Comparison of ENCODE assay signal across 17 cellular contexts in genomic region chr5:81091199-81091598, GRCh38.
"Had no signal": no experiment of that assay in that cellular context is flagged by ENCODE, and none has a peak within 500 bp of the region (broad histone marks: within the 10 kb centered on the region; RNA-seq: fewer than 3 reads in every experiment).

No MANE protein-coding gene starts in this region.

- H3K9ac ChIP-seq: SK-N-SH had no signal

- DNase-seq: KBM-7, MV-4-11, NCI-H1048, NCI-H1105 treated with DMSO at 0.1 percent for 48 hours, NCI-H1417 treated with DMSO at 0.1 percent for 48 hours, NCI-H146, NCI-H1694 treated with DMSO at 0.1 percent for 48 hours, NCI-H1930, NCI-H2081, NCI-H2107, NCI-H2227 treated with DMSO at 0.1 percent for 48 hours, NCI-H524, NCI-H526 treated with DMSO at 0.1 percent for 48 hours, NCI-H748 treated with DMSO at 0.1 percent for 48 hours, Right ventricle myocardium superior, RPMI8226, SK-N-SH had no signal

- H3K9me3 ChIP-seq: SK-N-SH had no signal

- H3K4me2 ChIP-seq: SK-N-SH had no signal
